ENCODE assay signal across 7 cellular contexts in genomic region chr12:29671742-29672141, GRCh38.
"Had no signal": no experiment of that assay in that cellular context is flagged by ENCODE, and none has a peak within 500 bp of the region (broad histone marks: within the 10 kb centered on the region; RNA-seq: fewer than 3 reads in every experiment).

No MANE protein-coding gene starts in this region.

- H3K27me3 Mint-ChIP-seq: IgD-negative memory B cell had no signal

- H2AFZ ChIP-seq: GM23338 had no signal

- H3K27ac Mint-ChIP-seq: GM23338, IgD-negative memory B cell had no signal

- H3K9ac ChIP-seq: KMS-11 had no signal

- ATAC-seq: GM23338 had no signal

- H3K4me2 ChIP-seq: GM23338, KMS-11 had no signal

- H3K4me3 ChIP-seq: GM23338 had no signal

- H3K27ac ChIP-seq: HL-60, KMS-11 had no signal

- H3K36me3 Mint-ChIP-seq: IgD-negative memory B cell had no signal

- H3K4me1 Mint-ChIP-seq: IgD-negative memory B cell had no signal

- H3K9me3 Mint-ChIP-seq: GM23338, H9 had no signal

- H3K4me3 Mint-ChIP-seq: GM23338, H9, IgD-negative memory B cell had no signal

- DNase-seq: H9, HCEC 1CT, KBM-7 had no signal
